In genomic region chr17:17063546-17064122, GRCh38 we compare ENCODE assay signal across 8 cellular contexts. TPM values are rescaled to one million over a fixed set of nuclear protein-coding genes. Genes with fewer than 3 reads are reported as not detected.
DNase-seq lines count a peak whose midpoint lies in the region; ATAC-seq and TF ChIP-seq lines count a peak whose summit lies in the region.

No MANE protein-coding gene starts in this region.

- H3K9me3 ChIP-seq in MG63, result no peaks in the 10 kb centered on the region
- no peaks in the 10 kb centered on the region for H3K9me3 ChIP-seq in naive thymus-derived CD4-positive, alpha-beta T cell (ENCODE audit: control insufficient read depth in 2 of 3, low read length in 3 of 3)
- H3K9me3 ChIP-seq in esophagus muscularis mucosa, result no peaks in the 10 kb centered on the region

- peak; percentile 28 for DNase-seq in AG08395 (ENCODE audit: low spot score)
- DNase-seq in MG63, result peak; percentile 30
- peak; percentile 51 to 93 (median 91) for DNase-seq in dorsolateral prefrontal cortex
- DNase-seq in naive thymus-derived CD4-positive, alpha-beta T cell, result no peak
- no peak for DNase-seq in NCI-H774 (lab: John Stamatoyannopoulos, UW)
- no peak for DNase-seq in esophagus muscularis mucosa (ENCODE audit: extremely low spot score)
- DNase-seq in DMS153 (lab: John Stamatoyannopoulos, UW), result no peak

- WGBS in esophagus muscularis mucosa, result 69% methylated on average over 12 of the region's 12 CpGs

- no peaks in the 10 kb centered on the region for H3K9me3 Mint-ChIP-seq in naive thymus-derived CD4-positive, alpha-beta T cell

- H3K27ac ChIP-seq in dorsolateral prefrontal cortex, result peak overlapping the region in 58 of 59 donors; percentile 7 to 92 (median 78)
- no peak overlapping the region for H3K27ac ChIP-seq in naive thymus-derived CD4-positive, alpha-beta T cell (ENCODE audit: low read depth, low read length)
- H3K27ac ChIP-seq in esophagus muscularis mucosa (replicated peaks in 1 of 4), result no peak overlapping the region

- peaks cover 9 to 18% of the 10 kb centered on the region in 2 donors for H3K4me1 ChIP-seq in naive thymus-derived CD4-positive, alpha-beta T cell (ENCODE audit: control insufficient read depth in 2 of 2, insufficient read depth in 2 of 2, low read length in 2 of 2)
- peaks cover 56 to 76% (median 63%) of the 10 kb centered on the region in 4 donors for H3K4me1 ChIP-seq in esophagus muscularis mucosa

- TF ChIP-seq CTCF in dorsolateral prefrontal cortex (IDR thresholded peaks at IDR 0.05 in 54 of 56, conservative IDR thresholded peaks at IDR 0.05 in 2 of 56; ENCODE audit: low read depth in 1 of 56, partially characterized antibody in 56 of 56) (peak in 30 of 56 donors; percentile 5 to 48 (median 20)), esophagus muscularis mucosa (IDR thresholded peaks at IDR 0.05) (no peak)

- peak overlapping the region in 6 of 9 donors; percentile 26 to 80 (median 52) for H3K27ac Mint-ChIP-seq in naive thymus-derived CD4-positive, alpha-beta T cell

- no peak for TF ChIP-seq POLR2A in esophagus muscularis mucosa (IDR thresholded peaks at IDR 0.05; ENCODE audit: low read depth)

- POLR2A ChIA-PET in naive thymus-derived CD4-positive, alpha-beta T cell (lab: Charles Lee), result no interaction called here

- ATAC-seq in naive thymus-derived CD4-positive, alpha-beta T cell, result peak; percentile 46
- ATAC-seq in HG02759 (IDR thresholded peaks at IDR 0.05; ENCODE audit: unreplicated experiment), result no peak

- CTCF ChIA-PET in naive thymus-derived CD4-positive, alpha-beta T cell (lab: Charles Lee), result no interaction called here

- intact Hi-C loops in dorsolateral prefrontal cortex (cut with DNase I) (loop anchor here in 1 of 2 donors (2.0 kb wide), 1 partner anchor 21 kb away; the partner anchor contains the start of gene MPRIP), esophagus muscularis mucosa (cut with DNase I) (no loop called here)
- intact Hi-C loops in naive thymus-derived CD4-positive, alpha-beta T cell (cut with micrococcal nuclease), result no loop called here

- H3K27me3 ChIP-seq in MG63 (no peaks in the 10 kb centered on the region), dorsolateral prefrontal cortex (no peaks in the 10 kb centered on the region), esophagus muscularis mucosa (no peaks in the 10 kb centered on the region)
- H3K27me3 ChIP-seq in naive thymus-derived CD4-positive, alpha-beta T cell (ENCODE audit: control insufficient read depth in 2 of 2, insufficient read depth in 2 of 2, low read length in 2 of 2), result no peaks in the 10 kb centered on the region

- peaks cover 26 to 69% (median 63%) of the 10 kb centered on the region in 7 donors for H3K4me1 Mint-ChIP-seq in naive thymus-derived CD4-positive, alpha-beta T cell

- H3K4me3 ChIP-seq in MG63 (no peak overlapping the region), dorsolateral prefrontal cortex (peak overlapping the region in 8 of 59 donors; percentile 2 to 29 (median 13)), esophagus muscularis mucosa (no peak overlapping the region)
- no peak overlapping the region for H3K4me3 ChIP-seq in naive thymus-derived CD4-positive, alpha-beta T cell (ENCODE audit: low read length)

- H3K27me3 Mint-ChIP-seq in naive thymus-derived CD4-positive, alpha-beta T cell, result no peaks in the 10 kb centered on the region

- H3K36me3 Mint-ChIP-seq in naive thymus-derived CD4-positive, alpha-beta T cell, result peaks cover 0 to 13% (median 0%) of the 10 kb centered on the region in 5 donors

- no peaks in the 10 kb centered on the region; the same call in 1 of the 2 replicates for H3K36me3 ChIP-seq in MG63
- H3K36me3 ChIP-seq in naive thymus-derived CD4-positive, alpha-beta T cell (ENCODE audit: control insufficient read depth in 2 of 3, insufficient read depth in 3 of 3, low read length in 3 of 3), result peaks cover 0 to 2% (median 0%) of the 10 kb centered on the region in 3 experiments
- H3K36me3 ChIP-seq in esophagus muscularis mucosa, result peaks cover 0 to 5% (median 0%) of the 10 kb centered on the region in 4 donors

- TF ChIP-seq EP300 in esophagus muscularis mucosa (IDR thresholded peaks at IDR 0.05), result no peak

- peak overlapping the region in 3 of 10 donors; percentile 0 to 48 (median 32) for H3K4me3 Mint-ChIP-seq in naive thymus-derived CD4-positive, alpha-beta T cell

RNA-seq across cellular contexts. Expression of gene MPRIP, which starts 21.4 kb away (rescaled TPM):
- total RNA-seq in MG63 (2014; rRNA removed; shearing (Covaris generic); ENCODE audit: low replicate concordance), result 139 and 143 TPM in 2 replicates
- total RNA-seq in dorsolateral prefrontal cortex, result 100 to 1,000 TPM; 402 to 682 (median 476) TPM
- total RNA-seq in naive thymus-derived CD4-positive, alpha-beta T cell, result 100 to 1,000 TPM; 191 to 259 (median 199) TPM
- 10 to 100 TPM; 18.6 to 30.0 TPM for polyA plus RNA-seq in naive thymus-derived CD4-positive, alpha-beta T cell
- total RNA-seq in esophagus muscularis mucosa, result 100 to 1,000 TPM; 108 to 194 (median 129) TPM

Comparison
In these comparisons a context has a peak if more than half of its experiments do, and no peak if none do; other contexts are left out.
1. DNase-seq: peak in AG08395 (single experiment), MG63 (single experiment) and dorsolateral prefrontal cortex (10 of 10); none in naive thymus-derived CD4-positive, alpha-beta T cell (0 of 9), NCI-H774 (single experiment), esophagus muscularis mucosa (single experiment) and DMS153 (single experiment).
2. H3K27ac ChIP-seq: peak in dorsolateral prefrontal cortex (58 of 59); none in naive thymus-derived CD4-positive, alpha-beta T cell (single experiment) and esophagus muscularis mucosa (0 of 4).
3. CTCF ChIP-seq: peak in dorsolateral prefrontal cortex (30 of 56); none in esophagus muscularis mucosa (0 of 3).